In the genomic region with DNA sequence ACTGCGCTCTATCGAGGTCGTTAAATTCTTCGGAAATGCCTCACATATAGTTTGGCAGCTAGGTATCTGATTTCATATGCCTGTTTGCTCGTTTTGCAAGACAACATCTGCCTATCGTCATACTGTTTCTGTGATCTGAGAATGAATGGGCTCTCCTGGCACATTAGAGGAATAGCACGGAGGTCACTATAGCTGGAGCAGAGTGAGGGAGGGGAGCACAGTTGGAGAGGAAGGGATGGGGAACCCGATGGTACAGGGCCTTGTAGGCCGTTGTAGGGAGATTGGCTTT, we compare ENCODE assay signal across 8 cellular contexts. TPM values are rescaled to one million over a fixed set of nuclear protein-coding genes. Genes with fewer than 3 reads are reported as not detected.
DNase-seq lines count a peak whose midpoint lies in the region; ATAC-seq and TF ChIP-seq lines count a peak whose summit lies in the region.

No MANE protein-coding gene starts in this region.

- no peak overlapping the region for H2AFZ ChIP-seq in fibroblast of lung (ENCODE audit: low read length)

- no peaks in the 10 kb centered on the region for H4K20me1 ChIP-seq in fibroblast of lung (ENCODE audit: control insufficient read depth, extremely low read depth, insufficient read depth, low read length)

- intact Hi-C loops in psoas muscle (cut with DNase I): no loop called here

- no peaks in the 10 kb centered on the region for H3K27me3 ChIP-seq in fibroblast of lung (ENCODE audit: control insufficient read depth, insufficient read depth, low read length)
- H3K27me3 ChIP-seq in psoas muscle (ENCODE audit: insufficient read depth in 3 of 3, low read length in 2 of 3): no peaks in the 10 kb centered on the region

- peak overlapping the region; percentile 81 for H3K4me2 ChIP-seq in fibroblast of lung (ENCODE audit: extremely low read depth, insufficient read depth, low read length)

- H3K9me3 ChIP-seq in SK-N-MC (ENCODE audit: low read depth, low read length) (no peaks in the 10 kb centered on the region), fibroblast of lung (ENCODE audit: control insufficient read depth, insufficient read depth, low read depth, low read length) (no peaks in the 10 kb centered on the region), psoas muscle (no peaks in the 10 kb centered on the region)

- H3K79me2 ChIP-seq in fibroblast of lung (ENCODE audit: control insufficient read depth, insufficient read depth, low read length): peaks cover 56% of the 10 kb centered on the region

- peak overlapping the region; percentile 95 for H3K27ac ChIP-seq in SK-N-MC
- H3K27ac ChIP-seq in fibroblast of lung (ENCODE audit: insufficient read depth, low read length): peak overlapping the region; percentile 97
- H3K27ac ChIP-seq in psoas muscle: peak overlapping the region; percentile 86

- peak overlapping the region; percentile 76 for H3K4me3 ChIP-seq in GM12875 (ENCODE audit: low read depth, low read length)
- H3K4me3 ChIP-seq in SK-N-MC: peak overlapping the region; percentile 87
- peak overlapping the region; percentile 71 to 97 (median 77) for H3K4me3 ChIP-seq in fibroblast of lung (replicated peaks in 1 of 4; ENCODE audit: control extremely low read depth in 1 of 4, insufficient read depth in 1 of 4, low read depth in 3 of 4, low read length in 4 of 4)
- peak overlapping the region; percentile 68 for H3K4me3 ChIP-seq in psoas muscle

- H3K36me3 ChIP-seq in SK-N-MC (ENCODE audit: insufficient read depth, low read length) (peaks cover 6% of the 10 kb centered on the region; the same call in 1 of the 2 replicates), fibroblast of lung (ENCODE audit: control insufficient read depth, insufficient read depth, low read length) (peaks cover 3% of the 10 kb centered on the region), psoas muscle (ENCODE audit: insufficient read depth in 1 of 2, low read depth in 1 of 2) (peaks cover 0 to 9% of the 10 kb centered on the region in 2 donors)

- no peaks in the 10 kb centered on the region for H3K4me1 ChIP-seq in fibroblast of lung (ENCODE audit: control insufficient read depth, extremely low read depth, insufficient read depth, low read length)
- H3K4me1 ChIP-seq in psoas muscle: peaks cover 10% of the 10 kb centered on the region

- TF ChIP-seq CTCF in GM12875 (IDR thresholded peaks at IDR 0.05; ENCODE audit: borderline replicate concordance, insufficient read depth, low read depth, low read length): no peak
- no peak for TF ChIP-seq CTCF in fibroblast of lung (conservative IDR thresholded peaks at IDR 0.05 in 1 of 2, IDR thresholded peaks at IDR 0.05 in 1 of 2; ENCODE audit: low read depth in 1 of 2, low read length in 2 of 2)
- no peak for TF ChIP-seq CTCF in psoas muscle (IDR thresholded peaks at IDR 0.05)

- 0 to 23% (median 1%) methylated on average over 9 of the region's 9 CpGs for WGBS in psoas muscle, 3 donors

- DNase-seq in SK-N-MC (ENCODE audit: low read depth, low spot score): no peak
- DNase-seq in fibroblast of lung (ENCODE audit: low read depth in 2 of 2): peak; percentile 29 to 31
- no peak for DNase-seq in psoas muscle
- no peak for DNase-seq in HT-29 (ENCODE audit: low spot score)
- DNase-seq in NCI-H1930 (lab: John Stamatoyannopoulos, UW): no peak
- DNase-seq in activated gamma-delta T cell treated with Interleukin-2 at 50 U/mL for 16 hours: no peak

- ATAC-seq in psoas muscle (no peak), GM21367 (IDR thresholded peaks at IDR 0.05; ENCODE audit: unreplicated experiment) (no peak)

- H3K9ac ChIP-seq in SK-N-MC (ENCODE audit: insufficient read length): peak overlapping the region; percentile 89
- H3K9ac ChIP-seq in fibroblast of lung (ENCODE audit: insufficient read depth, low read length): peak overlapping the region; percentile 83

RNA-seq across cellular contexts. Expression of gene IKBKG, which starts 0.6 kb away (rescaled TPM):
- total RNA-seq in fibroblast of lung: 8.7 and 20.1 TPM in 2 replicates
- polyA plus RNA-seq in fibroblast of lung: 14.8 and 27.8 TPM in 2 replicates
- 23.2 and 43.0 TPM in 2 replicates for polyA plus RNA-seq in fibroblast of lung (2012)
- 14.0 and 19.4 TPM in 2 replicates for polyA minus RNA-seq in fibroblast of lung (ENCODE audit: low replicate concordance)
- total RNA-seq in psoas muscle: 10 to 100 TPM; 11.3 to 27.5 (median 16.9) TPM
- 10 to 100 TPM; 16.9 to 28.8 (median 22.8) TPM for polyA plus RNA-seq in psoas muscle
- total RNA-seq in HT-29 (2014; rRNA removed; shearing (Covaris generic)): 43.4 and 51.1 TPM in 2 replicates

RNA-seq across cellular contexts. Expression of gene G6PD, which starts 1.3 kb away (rescaled TPM):
- total RNA-seq in fibroblast of lung (52.1 and 86.2 TPM in 2 replicates), psoas muscle (1 to 10 TPM; 6.2 to 9.1 (median 7.1) TPM)
- polyA plus RNA-seq in fibroblast of lung (109 and 229 TPM in 2 replicates), psoas muscle (1 to 10 TPM; 3.2 to 7.8 (median 4.6) TPM)
- 236 and 397 TPM in 2 replicates for polyA plus RNA-seq in fibroblast of lung (2012)
- 725 and 757 TPM in 2 replicates for polyA minus RNA-seq in fibroblast of lung (ENCODE audit: low replicate concordance)
- 269 and 280 TPM in 2 replicates for total RNA-seq in HT-29 (2014; rRNA removed; shearing (Covaris generic))

RNA-seq across cellular contexts. Expression of gene FAM3A, which starts 31.9 kb away (rescaled TPM):
- total RNA-seq in fibroblast of lung (30.0 and 30.2 TPM in 2 replicates), psoas muscle (10 to 100 TPM; 29.7 to 34.8 (median 32.8) TPM)
- polyA plus RNA-seq in fibroblast of lung (16.5 and 17.3 TPM in 2 replicates), psoas muscle (10 to 100 TPM; 37.5 to 40.4 (median 37.7) TPM)
- polyA plus RNA-seq in fibroblast of lung (2012): 27.9 and 31.6 TPM in 2 replicates
- polyA minus RNA-seq in fibroblast of lung (ENCODE audit: low replicate concordance): 20.7 and 23.7 TPM in 2 replicates
- total RNA-seq in HT-29 (2014; rRNA removed; shearing (Covaris generic)): 73.0 and 89.0 TPM in 2 replicates

RNA-seq across cellular contexts. Expression of gene CTAG1A, which starts 37.0 kb away (rescaled TPM):
- total RNA-seq in fibroblast of lung (not detected in 2 replicates), psoas muscle (not detected)
- polyA plus RNA-seq in fibroblast of lung (not detected in 2 replicates), psoas muscle (not detected)
- not detected in 2 replicates for polyA plus RNA-seq in fibroblast of lung (2012)
- not detected in 2 replicates for polyA minus RNA-seq in fibroblast of lung (ENCODE audit: low replicate concordance)
- total RNA-seq in HT-29 (2014; rRNA removed; shearing (Covaris generic)): not detected in 2 replicates

RNA-seq across cellular contexts. Expression of gene SLC10A3, which starts 57.5 kb away (rescaled TPM):
- 13.9 and 15.2 TPM in 2 replicates for total RNA-seq in fibroblast of lung
- 15.5 and 16.0 TPM in 2 replicates for polyA plus RNA-seq in fibroblast of lung
- polyA plus RNA-seq in fibroblast of lung (2012): 26.3 and 32.6 TPM in 2 replicates
- polyA minus RNA-seq in fibroblast of lung (ENCODE audit: low replicate concordance): 19.2 and 20.2 TPM in 2 replicates
- total RNA-seq in psoas muscle: 10 to 100 TPM in 3 of 4 donors, 1 to 10 TPM in 1; 7.2 to 15.7 (median 13.8) TPM
- 10 to 100 TPM; 16.3 to 39.8 (median 32.2) TPM for polyA plus RNA-seq in psoas muscle
- total RNA-seq in HT-29 (2014; rRNA removed; shearing (Covaris generic)): 67.2 TPM in 2 replicates

Comparison
In these comparisons a context has a peak if more than half of its experiments do, and no peak if none do; other contexts are left out.
1. DNase-seq: peak in fibroblast of lung (2 of 2); none in SK-N-MC (single experiment), psoas muscle (0 of 2), HT-29 (single experiment), NCI-H1930 (0 of 2) and activated gamma-delta T cell treated with Interleukin-2 at 50 U/mL for 16 hours (single experiment).
2. Peak in every context shown above with its lines, with median percentiles within 50 percentile points of each other: H3K4me3 ChIP-seq and H3K27ac ChIP-seq.